In genomic region chr15:82081904-82082810, GRCh38 we compare ENCODE assay signal across 11 cellular contexts. TPM values are rescaled to one million over a fixed set of nuclear protein-coding genes. Genes with fewer than 3 reads are reported as not detected.
DNase-seq lines count a peak whose midpoint lies in the region; ATAC-seq and TF ChIP-seq lines count a peak whose summit lies in the region.
"Had no signal": no experiment of that assay in that cellular context is flagged by ENCODE, and none has a peak within 500 bp of the region (broad histone marks: within the 10 kb centered on the region; RNA-seq: fewer than 3 reads in every experiment).

No MANE protein-coding gene starts in this region.

- no peaks in the 10 kb centered on the region for H3K9me3 ChIP-seq in OCI-LY7 (ENCODE audit: low read length)
- H3K9me3 ChIP-seq: BLaER1 treated with 17β-estradiol and CSF1 and Interleukin-3, amounts not matched to agents 10 nM and 100 nM had no signal

- no peak overlapping the region for H3K4me2 ChIP-seq in OCI-LY7 (ENCODE audit: low read length)
- H3K4me2 ChIP-seq: BLaER1 treated with 17β-estradiol and CSF1 and Interleukin-3, amounts not matched to agents 10 nM and 100 nM had no signal

- no peaks in the 10 kb centered on the region for H4K20me1 ChIP-seq in OCI-LY7 (ENCODE audit: insufficient read depth, low read length)
- H4K20me1 ChIP-seq: BLaER1 treated with 17β-estradiol and CSF1 and Interleukin-3, amounts not matched to agents 10 nM and 100 nM had no signal

- CTCF ChIA-PET in OCI-LY7 (lab: Charles Lee; ENCODE audit: unreplicated experiment) = no interaction called here

- TF ChIP-seq POLR2A in erythroblast (IDR thresholded peaks at IDR 0.05; ENCODE audit: low read length) = no peak

- peak; percentile 15 for DNase-seq in NCI-H82 (lab: John Stamatoyannopoulos, UW)
- DNase-seq in NCI-H82 treated with DMSO at 0.1 percent for 48 hours (lab: John Stamatoyannopoulos, UW; ENCODE audit: unreplicated experiment) = no peak
- no peak for DNase-seq in OCI-LY7 (ENCODE audit: low spot score)
- peak; percentile 11 to 16 for DNase-seq in erythroblast (lab: John Stamatoyannopoulos, UW)
- no peak for DNase-seq in type B pancreatic cell (ENCODE audit: extremely low spot score, unreplicated experiment)
- DNase-seq in activated naive CD4-positive, alpha-beta T cell (lab: John Stamatoyannopoulos, UW) = no peak
- DNase-seq in NCI-H1694 treated with DMSO at 0.1 percent for 48 hours (lab: John Stamatoyannopoulos, UW) = no peak

- peak; percentile 32; the same call in 1 of the 2 replicates for TF ChIP-seq CTCF in OCI-LY7 (conservative IDR thresholded peaks at IDR 0.05; ENCODE audit: low read length)
- TF ChIP-seq CTCF in type B pancreatic cell (conservative IDR thresholded peaks at IDR 0.05) = peak; percentile 46

- no peak for ATAC-seq in GM21360 (IDR thresholded peaks at IDR 0.05; ENCODE audit: unreplicated experiment)

- peaks cover 2% of the 10 kb centered on the region for H3K27me3 Mint-ChIP-seq in type B pancreatic cell

- H3K4me1 Mint-ChIP-seq in type B pancreatic cell (ENCODE audit: unreplicated experiment) = no peaks in the 10 kb centered on the region

- H3K27ac ChIP-seq in OCI-LY7 (ENCODE audit: low read depth, low read length, poor library complexity, severe bottlenecking) = no peak overlapping the region
- H3K27ac ChIP-seq: BLaER1 treated with 17β-estradiol and CSF1 and Interleukin-3, amounts not matched to agents 10 nM and 100 nM had no signal

- no peaks in the 10 kb centered on the region for H3K36me3 Mint-ChIP-seq in type B pancreatic cell
- H3K36me3 Mint-ChIP-seq: activated naive CD4-positive, alpha-beta T cell treated with anti-CD3 and anti-CD28 coated beads, Interleukin-2, amount 50 U/mL, for 72 hours had no signal

- intact Hi-C loops in OCI-LY7 (cut with micrococcal nuclease; ENCODE audit: unreplicated experiment) = no loop called here

- no peaks in the 10 kb centered on the region for H3K36me3 ChIP-seq in OCI-LY7 (ENCODE audit: insufficient read depth, low read length)
- H3K36me3 ChIP-seq: BLaER1 treated with 17β-estradiol and CSF1 and Interleukin-3, amounts not matched to agents 10 nM and 100 nM had no signal

- H3K27ac Mint-ChIP-seq in type B pancreatic cell = no peak overlapping the region
- H3K27ac Mint-ChIP-seq: activated naive CD4-positive, alpha-beta T cell treated with anti-CD3 and anti-CD28 coated beads, Interleukin-2, amount 50 U/mL, for 72 hours; T-helper 1 cell treated with Interleukin-12 subunit alpha and Interleukin-12 subunit beta and Interleukin-4 antibody, amounts not matched to agents 30 μg/mL and 1 μg/mL, for 36 hours had no signal

- no peak overlapping the region for H3K4me3 Mint-ChIP-seq in type B pancreatic cell
- H3K4me3 Mint-ChIP-seq: T-helper 1 cell treated with Interleukin-12 subunit alpha and Interleukin-12 subunit beta and Interleukin-4 antibody, amounts not matched to agents 30 μg/mL and 1 μg/mL, for 36 hours had no signal

- no peaks in the 10 kb centered on the region for H3K9me2 ChIP-seq in OCI-LY7 (ENCODE audit: insufficient read depth, low read length)

- POLR2A ChIA-PET in OCI-LY7 (lab: Charles Lee) = no interaction called here

- H3K4me3 ChIP-seq in OCI-LY7 (ENCODE audit: low read depth, low read length, poor library complexity, severe bottlenecking) = no peak overlapping the region
- H3K4me3 ChIP-seq: BLaER1 treated with 17β-estradiol and CSF1 and Interleukin-3, amounts not matched to agents 10 nM and 100 nM had no signal

- no peak overlapping the region for H2AFZ ChIP-seq in OCI-LY7 (ENCODE audit: low read length)

- H3K9me3 Mint-ChIP-seq in type B pancreatic cell = no peaks in the 10 kb centered on the region
- H3K9me3 Mint-ChIP-seq: activated naive CD4-positive, alpha-beta T cell treated with anti-CD3 and anti-CD28 coated beads, Interleukin-2, amount 50 U/mL, for 72 hours; T-helper 1 cell treated with Interleukin-12 subunit alpha and Interleukin-12 subunit beta and Interleukin-4 antibody, amounts not matched to agents 30 μg/mL and 1 μg/mL, for 36 hours had no signal

- BruUV-seq in OCI-LY7 (replicated peaks; lab: Mats Ljungman, UMichigan) = no TSS peak

- H3K79me2 ChIP-seq in OCI-LY7 (ENCODE audit: insufficient read depth, low read depth, low read length) = no peaks in the 10 kb centered on the region

- no peaks in the 10 kb centered on the region for H3K4me1 ChIP-seq in OCI-LY7 (ENCODE audit: insufficient read depth, low read length, poor library complexity, severe bottlenecking)
- H3K4me1 ChIP-seq: BLaER1 treated with 17β-estradiol and CSF1 and Interleukin-3, amounts not matched to agents 10 nM and 100 nM had no signal

RNA-seq across cellular contexts. Expression of gene MEX3B, which starts 36.3 kb away (rescaled TPM):
- total RNA-seq in OCI-LY7 (2014; rRNA removed; shearing (Covaris generic)) = 5.6 and 8.7 TPM in 2 replicates
- 5.8 and 7.3 TPM in 2 replicates for total RNA-seq in OCI-LY7 (2022)
- total RNA-seq in type B pancreatic cell (ENCODE audit: low replicate concordance) = 14.2 and 46.1 TPM in 2 replicates

Comparison
In these comparisons a context has a peak if more than half of its experiments do, and no peak if none do; other contexts are left out.
1. DNase-seq: peak in NCI-H82 (single experiment) and erythroblast (2 of 2); none in NCI-H82 treated with DMSO at 0.1 percent for 48 hours (single experiment), OCI-LY7 (single experiment), type B pancreatic cell (single experiment), activated naive CD4-positive, alpha-beta T cell (0 of 4) and NCI-H1694 treated with DMSO at 0.1 percent for 48 hours (single experiment).